Comparison of ENCODE assay signal across 20 cellular contexts in genomic region chr5:81125959-81126358, GRCh38.
DNase-seq lines count a peak whose midpoint lies in the region; ATAC-seq and TF ChIP-seq lines count a peak whose summit lies in the region.
"Had no signal": no experiment of that assay in that cellular context is flagged by ENCODE, and none has a peak within 500 bp of the region (broad histone marks: within the 10 kb centered on the region; RNA-seq: fewer than 3 reads in every experiment).

No MANE protein-coding gene starts in this region.

- no peaks in the 10 kb centered on the region for H3F3A ChIP-seq in PC-3 (ENCODE audit: low read length, unreplicated experiment)

- no TSS peak for BruUV-seq in PC-3 (replicated peaks; lab: Mats Ljungman, UMichigan)
- BruUV-seq in Caco-2 (replicated peaks; lab: Mats Ljungman, UMichigan), result no TSS peak

- H3K4me3 ChIP-seq in PC-3 (ENCODE audit: low read length), result no peak overlapping the region
- H3K4me3 ChIP-seq in upper lobe of right lung, result no peak overlapping the region
- H3K4me3 ChIP-seq in Caco-2 (ENCODE audit: low read depth, low read length), result no peak overlapping the region
- H3K4me3 ChIP-seq: K562, skin epidermis, stomach had no signal

- intact Hi-C loops in PC-3 (cut with micrococcal nuclease), result no loop called here
- intact Hi-C loops in upper lobe of right lung (cut with DNase I), result no loop called here
- intact Hi-C loops in Caco-2 (cut with micrococcal nuclease; ENCODE audit: unreplicated experiment), result no loop called here

- CTCF ChIA-PET in PC-3 (lab: Charles Lee), result no interaction called here
- CTCF ChIA-PET in Caco-2 (lab: Charles Lee), result no interaction called here

- H3K4me3 Mint-ChIP-seq in stimulated activated effector memory CD8-positive, alpha-beta T cell treated with anti-CD3 and anti-CD28 coated beads, Interleukin-12 subunit alpha, Interleukin-12 subunit beta, amount 100 ng/mL, for 72 hours, result no peak overlapping the region
- H3K4me3 Mint-ChIP-seq in Caco-2 (ENCODE audit: unreplicated experiment), result no peak overlapping the region
- H3K4me3 Mint-ChIP-seq: activated naive CD8-positive, alpha-beta T cell treated with anti-CD3 and anti-CD28 coated beads, Interleukin-2, amount 10 ng/mL, durations not matched to agents 7 days and 5 days; H9; memory B cell; neural crest cell had no signal

- no peaks in the 10 kb centered on the region for H3K36me3 ChIP-seq in PC-3 (ENCODE audit: low read depth, low read length)
- H3K36me3 ChIP-seq in upper lobe of right lung, result no peaks in the 10 kb centered on the region
- H3K36me3 ChIP-seq in Caco-2 (ENCODE audit: control insufficient read depth, insufficient read depth, low read length), result no peaks in the 10 kb centered on the region
- H3K36me3 ChIP-seq: stomach had no signal

- ATAC-seq in PC-3, result no peak
- ATAC-seq in upper lobe of right lung, result peak; percentile 96
- ATAC-seq in stimulated activated effector memory CD8-positive, alpha-beta T cell treated with anti-CD3 and anti-CD28 coated beads, Interleukin-12 subunit alpha, Interleukin-12 subunit beta, amount 100 ng/mL, for 72 hours, result no peak
- ATAC-seq: activated CD4-positive, CD25-positive, alpha-beta regulatory T cell treated with anti-CD3 and anti-CD28 coated beads, Interleukin-2, amount 50 U/mL, for 24 hours; K562 had no signal

- H3K27ac ChIP-seq in PC-3 (ENCODE audit: low read length) (no peak overlapping the region), upper lobe of right lung (no peak overlapping the region)
- H3K27ac ChIP-seq: skin epidermis had no signal

- POLR2A ChIA-PET in PC-3 (lab: Charles Lee; ENCODE audit: unreplicated experiment), result no interaction called here
- POLR2A ChIA-PET in Caco-2 (lab: Charles Lee), result no interaction called here

- H4K20me1 ChIP-seq in PC-3 (ENCODE audit: low read length), result no peaks in the 10 kb centered on the region

- H2AFZ ChIP-seq in PC-3 (ENCODE audit: low read length), result 0 out of 2 replicates have a peak overlapping the region, but pooled peaks have one; percentile 34

- H3K36me3 Mint-ChIP-seq in stimulated activated effector memory CD8-positive, alpha-beta T cell treated with anti-CD3 and anti-CD28 coated beads, Interleukin-12 subunit alpha, Interleukin-12 subunit beta, amount 100 ng/mL, for 72 hours, result peaks cover 32% of the 10 kb centered on the region
- H3K36me3 Mint-ChIP-seq in Caco-2 (ENCODE audit: insufficient read depth, unreplicated experiment), result peaks cover 5% of the 10 kb centered on the region
- H3K36me3 Mint-ChIP-seq: memory B cell had no signal

- H3K4me1 ChIP-seq in PC-3 (ENCODE audit: insufficient read depth, low read length) (no peaks in the 10 kb centered on the region), upper lobe of right lung (no peaks in the 10 kb centered on the region), Caco-2 (no peaks in the 10 kb centered on the region)

- H3K9me3 Mint-ChIP-seq in stimulated activated effector memory CD8-positive, alpha-beta T cell treated with anti-CD3 and anti-CD28 coated beads, Interleukin-12 subunit alpha, Interleukin-12 subunit beta, amount 100 ng/mL, for 72 hours, result no peaks in the 10 kb centered on the region
- no peaks in the 10 kb centered on the region for H3K9me3 Mint-ChIP-seq in Caco-2 (ENCODE audit: unreplicated experiment)
- H3K9me3 Mint-ChIP-seq: H9, memory B cell, neural crest cell had no signal

- no peak overlapping the region for H3K27ac Mint-ChIP-seq in stimulated activated effector memory CD8-positive, alpha-beta T cell treated with anti-CD3 and anti-CD28 coated beads, Interleukin-12 subunit alpha, Interleukin-12 subunit beta, amount 100 ng/mL, for 72 hours
- no peak overlapping the region for H3K27ac Mint-ChIP-seq in Caco-2 (ENCODE audit: unreplicated experiment)
- H3K27ac Mint-ChIP-seq: activated naive CD8-positive, alpha-beta T cell treated with anti-CD3 and anti-CD28 coated beads, Interleukin-2, amount 10 ng/mL, durations not matched to agents 7 days and 5 days; memory B cell had no signal

- H3K9me3 ChIP-seq in PC-3 (ENCODE audit: low read length) (no peaks in the 10 kb centered on the region), upper lobe of right lung (no peaks in the 10 kb centered on the region), Caco-2 (no peaks in the 10 kb centered on the region)
- H3K9me3 ChIP-seq: stomach had no signal

- H3K4me1 Mint-ChIP-seq in stimulated activated effector memory CD8-positive, alpha-beta T cell treated with anti-CD3 and anti-CD28 coated beads, Interleukin-12 subunit alpha, Interleukin-12 subunit beta, amount 100 ng/mL, for 72 hours, result peaks cover 15% of the 10 kb centered on the region
- no peaks in the 10 kb centered on the region for H3K4me1 Mint-ChIP-seq in Caco-2 (ENCODE audit: low read depth, unreplicated experiment)
- H3K4me1 Mint-ChIP-seq: memory B cell had no signal

- no peak overlapping the region for H3K9ac ChIP-seq in PC-3 (ENCODE audit: low read length)

- DNase-seq in SIG-M5 treated with dmso at 0.1 percent for 504 hours (lab: John Stamatoyannopoulos, UW; ENCODE audit: unreplicated experiment) (peak; percentile 13), SIG-M5 (lab: John Stamatoyannopoulos, UW) (no peak), PC-3 (no peak), iris pigment epithelial cell (ENCODE audit: low read depth) (peak; percentile 62), upper lobe of right lung (peak; percentile 85), Caco-2 (no peak), Ammon's horn (ENCODE audit: low spot score) (no peak)
- DNase-seq in stimulated activated effector memory CD8-positive, alpha-beta T cell treated with anti-CD3 and anti-CD28 coated beads, Interleukin-12 subunit alpha, Interleukin-12 subunit beta, amount 100 ng/mL, for 72 hours (ENCODE audit: low spot score in 2 of 2), result no peak
- DNase-seq: ACHN; activated naive CD8-positive, alpha-beta T cell treated with anti-CD3 and anti-CD28 coated beads, Interleukin-2, amount 10 ng/mL, durations not matched to agents 7 days and 5 days; erythroblast; H9; NCI-H187; stomach; T-helper 1 cell had no signal

- H3K27me3 ChIP-seq in PC-3 (ENCODE audit: low read length), result peaks cover 6% of the 10 kb centered on the region; the same call in 1 of the 2 replicates
- H3K27me3 ChIP-seq in upper lobe of right lung, result no peaks in the 10 kb centered on the region
- no peaks in the 10 kb centered on the region for H3K27me3 ChIP-seq in Caco-2 (replicated peaks; ENCODE audit: control insufficient read depth, insufficient read depth, low read length)
- H3K27me3 ChIP-seq: stomach had no signal

- H3K4me2 ChIP-seq in PC-3 (ENCODE audit: low read length), result no peak overlapping the region; the same call in 1 of the 2 replicates

- H3K9me2 ChIP-seq in PC-3 (replicated peaks; ENCODE audit: low read length), result no peaks in the 10 kb centered on the region

- H3K27me3 Mint-ChIP-seq in Caco-2 (ENCODE audit: insufficient read depth, unreplicated experiment), result no peaks in the 10 kb centered on the region
- H3K27me3 Mint-ChIP-seq: activated naive CD8-positive, alpha-beta T cell treated with anti-CD3 and anti-CD28 coated beads, Interleukin-2, amount 10 ng/mL, durations not matched to agents 7 days and 5 days had no signal

- no peaks in the 10 kb centered on the region for H3K79me2 ChIP-seq in PC-3 (ENCODE audit: low read length)

- TF ChIP-seq CTCF in PC-3 (conservative IDR thresholded peaks at IDR 0.05; ENCODE audit: low read depth, low read length) (no peak), upper lobe of right lung (IDR thresholded peaks at IDR 0.05) (no peak), Caco-2 (IDR thresholded peaks at IDR 0.05; ENCODE audit: insufficient read depth in 1 of 2, low read depth in 1 of 2, low read length in 1 of 2, severe bottlenecking in 1 of 2, unreplicated experiment in 1 of 2) (no peak)

Comparison
In these comparisons a context has a peak if more than half of its experiments do, and no peak if none do; other contexts are left out.
1. DNase-seq: peak in SIG-M5 treated with dmso at 0.1 percent for 504 hours (single experiment), iris pigment epithelial cell (single experiment) and upper lobe of right lung (single experiment); none in SIG-M5 (single experiment), PC-3 (single experiment), stimulated activated effector memory CD8-positive, alpha-beta T cell treated with anti-CD3 and anti-CD28 coated beads, Interleukin-12 subunit alpha, Interleukin-12 subunit beta, amount 100 ng/mL, for 72 hours (0 of 2), Caco-2 (0 of 2) and Ammon's horn (single experiment).